1 cellular context compared by ENCODE assay signal in genomic region chr2:10993001-10993481, GRCh38.
TF ChIP-seq lines count a peak whose summit lies in the region.

No MANE protein-coding gene starts in this region.

TF ChIP-seq in HCT116, 20 proteins besides CTCF, POLR2A, EP300 and RAD21 (continued from another document):
- TF ChIP-seq CEBPB (IDR thresholded peaks at IDR 0.05; ENCODE audit: low read depth), result no peak
- no peak for TF ChIP-seq SIN3A (IDR thresholded peaks at IDR 0.05; ENCODE audit: low read depth)
- no peak for TF ChIP-seq FOSL1 (IDR thresholded peaks at IDR 0.05; ENCODE audit: low read depth)
- TF ChIP-seq ELF1 (IDR thresholded peaks at IDR 0.05; ENCODE audit: borderline replicate concordance, low read depth), result no peak
- no peak for TF ChIP-seq ZNF274 (IDR thresholded peaks at IDR 0.05; ENCODE audit: low read depth, low read length)
- TF ChIP-seq EZH2 (IDR thresholded peaks at IDR 0.05), result no peak
- TF ChIP-seq ATF3 (IDR thresholded peaks at IDR 0.05), result no peak
